Comparison of ENCODE assay signal across 16 cellular contexts in genomic region chr10:124535731-124536495, GRCh38.
DNase-seq lines count a peak whose midpoint lies in the region; ATAC-seq and TF ChIP-seq lines count a peak whose summit lies in the region.
"Had no signal": no experiment of that assay in that cellular context is flagged by ENCODE, and none has a peak within 500 bp of the region (broad histone marks: within the 10 kb centered on the region; RNA-seq: fewer than 3 reads in every experiment).

No MANE protein-coding gene starts in this region.

- H3K4me3 ChIP-seq in GM12864 (ENCODE audit: low read depth, low read length) = no peak overlapping the region
- H3K4me3 ChIP-seq: SK-N-MC had no signal

- POLR2A ChIA-PET in activated B cell treated with CpG ODN at 0.5 μM for 24 hours (lab: Charles Lee) = interaction anchor here (0.6 to 9.2 kb wide), 27 partner anchors 9 to 266 kb away, joined by 3 to 134 read pairs (median 5); partner anchors contain the start of genes ABRAXAS2, EEF1AKMT2 and FAM53B

- intact Hi-C loops in activated B cell treated with CpG ODN at 0.5 μM for 24 hours (cut with micrococcal nuclease) = loop anchor here (2.0 to 10.0 kb wide), 2 partner anchors 29 to 529 kb away; no protein-coding TSS in a partner anchor

- H3K4me1 Mint-ChIP-seq in activated B cell treated with CpG ODN at 0.5 μM for 24 hours (peaks cover 93% of the 10 kb centered on the region), naive B cell (peaks cover 65 to 95% (median 93%) of the 10 kb centered on the region in 3 donors)

- no peaks in the 10 kb centered on the region for H3K27me3 Mint-ChIP-seq in activated B cell treated with CpG ODN at 0.5 μM for 24 hours
- no peaks in the 10 kb centered on the region for H3K27me3 Mint-ChIP-seq in naive B cell

- CTCF ChIA-PET in activated B cell treated with CpG ODN at 0.5 μM for 24 hours (lab: Charles Lee) = interaction anchor here (0.9 to 15.9 kb wide), 18 partner anchors 8 to 212 kb away, joined by 3 to 307 read pairs (median 5); partner anchors contain the start of gene FAM53B

- TF ChIP-seq CTCF in GM12864 (IDR thresholded peaks at IDR 0.05; ENCODE audit: low read depth, low read length, missing control alignments) = peak; percentile 1
- no peak for TF ChIP-seq CTCF in activated B cell treated with CpG ODN at 0.5 μM for 24 hours (IDR thresholded peaks at IDR 0.05)

- ATAC-seq in activated B cell treated with CpG ODN at 0.5 μM for 24 hours (ENCODE audit: low read depth) (peak; percentile 32), naive B cell (ENCODE audit: low read depth in 2 of 2) (no peak)

- DNase-seq in GM12864 (ENCODE audit: low read depth) (no peak), Kasumi-1 (lab: John Stamatoyannopoulos, UW) (peak; percentile 61 to 73), activated B cell treated with CpG ODN at 0.5 μM for 24 hours (no peak), naive B cell (no peak), AML-193 (lab: John Stamatoyannopoulos, UW) (no peak), HuH-7.5 (ENCODE audit: low spot score) (no peak), NCI-H2107 (lab: John Stamatoyannopoulos, UW) (no peak)
- DNase-seq in stimulated activated CD4-positive, alpha-beta T cell treated with anti-CD3 and anti-CD28 coated beads, Interleukin-2, amount 100 ng/mL, for 48 hours = no peak
- DNase-seq: activated CD4-positive, alpha-beta T cell treated with anti-CD3 and anti-CD28 coated beads for 1 hour; BE2C; EL; immature natural killer cell; NCI-H146; NCI-H69; stimulated activated CD4-positive, alpha-beta T cell treated with anti-CD3 and anti-CD28 coated beads, Interleukin-2, amount 100 ng/mL, for 24 hours had no signal

- no peaks in the 10 kb centered on the region for H3K9me3 Mint-ChIP-seq in activated B cell treated with CpG ODN at 0.5 μM for 24 hours
- peaks cover 0 to 1% (median 0%) of the 10 kb centered on the region in 7 donors for H3K9me3 Mint-ChIP-seq in naive B cell
- H3K9me3 Mint-ChIP-seq: immature natural killer cell had no signal

- no peaks in the 10 kb centered on the region for H3K36me3 Mint-ChIP-seq in activated B cell treated with CpG ODN at 0.5 μM for 24 hours (ENCODE audit: low read depth)
- H3K36me3 Mint-ChIP-seq in naive B cell = no peaks in the 10 kb centered on the region
- H3K36me3 Mint-ChIP-seq: immature natural killer cell had no signal

- H3K4me3 Mint-ChIP-seq in activated B cell treated with CpG ODN at 0.5 μM for 24 hours (peak overlapping the region; percentile 47), naive B cell (peak overlapping the region in 7 of 8 donors; percentile 35 to 86 (median 67))

- H3K27ac Mint-ChIP-seq in activated B cell treated with CpG ODN at 0.5 μM for 24 hours (peak overlapping the region; percentile 87), naive B cell (peak overlapping the region; percentile 93 to 97 (median 95))

Comparison
In these comparisons a context has a peak if more than half of its experiments do, and no peak if none do; other contexts are left out.
1. DNase-seq: peak in Kasumi-1 (2 of 2); none in GM12864 (single experiment), activated B cell treated with CpG ODN at 0.5 μM for 24 hours (single experiment), naive B cell (single experiment), AML-193 (0 of 2), HuH-7.5 (single experiment), NCI-H2107 (single experiment) and stimulated activated CD4-positive, alpha-beta T cell treated with anti-CD3 and anti-CD28 coated beads, Interleukin-2, amount 100 ng/mL, for 48 hours (0 of 2).